Comparison of ENCODE assay signal across 24 cellular contexts in the genomic region with DNA sequence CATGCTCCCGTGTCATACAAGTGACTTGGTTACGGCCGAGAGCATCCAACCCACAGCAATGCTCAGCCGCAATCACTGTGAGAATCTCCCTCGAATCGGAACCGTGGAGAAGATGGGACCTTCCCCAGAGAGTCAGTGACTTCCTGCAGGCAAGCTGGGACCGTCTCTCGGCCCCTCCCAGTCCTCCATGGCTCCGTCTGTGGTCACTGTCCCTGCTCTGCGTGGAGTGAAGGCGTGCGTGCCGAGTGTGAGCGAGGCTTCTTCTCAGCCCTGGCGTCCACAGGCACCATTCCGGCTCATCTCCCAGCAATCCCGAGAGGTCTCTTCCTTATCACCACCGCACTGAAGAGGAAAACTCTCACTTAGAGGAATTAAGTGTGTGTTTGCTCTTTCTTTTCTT.
A peak's percentile ranks its signal among the peaks of the same experiment; 100 is the strongest.
DNase-seq lines count a peak whose midpoint lies in the region; ATAC-seq, FAIRE-seq and TF ChIP-seq lines count a peak whose summit lies in the region.
"Had no signal": no experiment of that assay in that cellular context is flagged by ENCODE, and none has a peak within 500 bp of the region (broad histone marks: within the 10 kb centered on the region; RNA-seq: fewer than 3 reads in every experiment).

No MANE protein-coding gene starts in this region.

- no peak overlapping the region for H3T11ph ChIP-seq in H9 (ENCODE audit: low read length)

- H3K23ac ChIP-seq in H9 (ENCODE audit: insufficient read length, low read depth, low read length) = no peak overlapping the region
- no peak overlapping the region for H3K23ac ChIP-seq in H1 (ENCODE audit: insufficient read length)

- no peaks in the 10 kb centered on the region for H3K79me1 ChIP-seq in H9 (ENCODE audit: insufficient read depth, low read depth, low read length, poor library complexity, severe bottlenecking)
- peaks cover 2% of the 10 kb centered on the region; the same call in 1 of the 2 replicates for H3K79me1 ChIP-seq in H1 (ENCODE audit: low read depth, low read length)

- no peaks in the 10 kb centered on the region for H3K79me2 ChIP-seq in H9 (ENCODE audit: insufficient read depth, low read length)
- H3K79me2 ChIP-seq in H1 (ENCODE audit: control insufficient read depth in 1 of 2, insufficient read depth in 2 of 2, low read length in 2 of 2) = no peaks in the 10 kb centered on the region

- no peak for TF ChIP-seq EP300 in H1 (IDR thresholded peaks at IDR 0.05; ENCODE audit: borderline replicate concordance in 1 of 2, low read depth in 2 of 2, low read length in 2 of 2)

- peaks cover 6 to 75% (median 28%) of the 10 kb centered on the region in 11 experiments; a peak in 18 of 22 replicates for H4K20me1 ChIP-seq in BLaER1 treated with 17β-estradiol and CSF1 and Interleukin-3, amounts not matched to agents 10 nM and 100 nM
- H4K20me1 ChIP-seq in H9 (ENCODE audit: control insufficient read depth, insufficient read depth, insufficient read length) = peaks cover 3% of the 10 kb centered on the region
- H4K20me1 ChIP-seq in H1 (replicated peaks in 1 of 2; ENCODE audit: control insufficient read depth in 1 of 2, insufficient read depth in 2 of 2, low read length in 2 of 2) = no peaks in the 10 kb centered on the region

- TF ChIP-seq RAD21 in H1 (IDR thresholded peaks at IDR 0.05 in 1 of 2, conservative IDR thresholded peaks at IDR 0.05 in 1 of 2; ENCODE audit: low read depth in 2 of 2, low read length in 2 of 2) = no peak

- H2BK120ac ChIP-seq in H9 (ENCODE audit: low read depth, low read length, poor library complexity, severe bottlenecking) (no peak overlapping the region), H1 (replicated peaks; ENCODE audit: low read depth, low read length) (no peak overlapping the region)

- H4K8ac ChIP-seq in H9 (replicated peaks; ENCODE audit: insufficient read length, low read depth, low read length) (no peak overlapping the region), H1 (ENCODE audit: extremely low read depth, insufficient read depth, low read length) (no peak overlapping the region; the same call in 1 of the 2 replicates)

- peak overlapping the region; percentile 32 to 69 (median 58) for H3K4me2 ChIP-seq in BLaER1 treated with 17β-estradiol and CSF1 and Interleukin-3, amounts not matched to agents 10 nM and 100 nM
- H3K4me2 ChIP-seq in H9 (ENCODE audit: insufficient read depth, insufficient read length, low read length) = no peak overlapping the region
- no peak overlapping the region for H3K4me2 ChIP-seq in H1 (ENCODE audit: insufficient read depth in 1 of 2, low read depth in 2 of 2, low read length in 2 of 2)
- H3K4me2 ChIP-seq: A549 had no signal

- H3K27me3 ChIP-seq in BLaER1 treated with 17β-estradiol and CSF1 and Interleukin-3, amounts not matched to agents 10 nM and 100 nM = no peaks in the 10 kb centered on the region
- H3K27me3 ChIP-seq in H9 (ENCODE audit: insufficient read depth, low read length) (no peaks in the 10 kb centered on the region), H1 (replicated peaks in 1 of 4; ENCODE audit: control insufficient read depth in 3 of 4, extremely low read depth in 1 of 4, insufficient read depth in 3 of 4, low read length in 3 of 4) (no peaks in the 10 kb centered on the region), psoas muscle (ENCODE audit: insufficient read depth in 3 of 3, low read length in 2 of 3) (no peaks in the 10 kb centered on the region), BE2C (no peaks in the 10 kb centered on the region)
- H3K27me3 ChIP-seq: MG63, SJSA1 had no signal

- no peak for FAIRE-seq in H1 (lab: Jason Lieb, UNC)
- FAIRE-seq: A549, GM12891, HTR-8/SVneo had no signal

- peak overlapping the region in 2 of 3 experiments; percentile 48 to 72; a peak in 3 of 7 replicates for H3K27ac Mint-ChIP-seq in H9

- H4K5ac ChIP-seq in H9 (ENCODE audit: insufficient read length, low read depth, low read length) (no peak overlapping the region), H1 (ENCODE audit: insufficient read length, low read depth, low read length) (no peak overlapping the region)

- no peak for TF ChIP-seq CTCF in H9 (conservative IDR thresholded peaks at IDR 0.05)
- no peak for TF ChIP-seq CTCF in H1 (IDR thresholded peaks at IDR 0.05; ENCODE audit: control extremely low read depth in 1 of 3, insufficient read depth in 1 of 3, low read depth in 1 of 3, low read length in 3 of 3)
- no peak for TF ChIP-seq CTCF in psoas muscle (IDR thresholded peaks at IDR 0.05)
- TF ChIP-seq CTCF in BE2C (IDR thresholded peaks at IDR 0.05; ENCODE audit: low read depth, low read length) = no peak

- H4K91ac ChIP-seq in H9 (ENCODE audit: insufficient read length, low read depth, low read length) = no peak overlapping the region
- no peak overlapping the region for H4K91ac ChIP-seq in H1 (replicated peaks; ENCODE audit: insufficient read length, low read length)

- no peaks in the 10 kb centered on the region for H3K9me3 ChIP-seq in BLaER1 treated with 17β-estradiol and CSF1 and Interleukin-3, amounts not matched to agents 10 nM and 100 nM (replicated peaks in 1 of 11)
- H3K9me3 ChIP-seq in H9 (ENCODE audit: control insufficient read depth, low read depth, low read length) = no peaks in the 10 kb centered on the region
- H3K9me3 ChIP-seq in H1 (ENCODE audit: insufficient read depth in 2 of 2, low read depth in 1 of 2, low read length in 1 of 2) = no peaks in the 10 kb centered on the region
- no peaks in the 10 kb centered on the region for H3K9me3 ChIP-seq in psoas muscle
- H3K9me3 ChIP-seq in BE2C = no peaks in the 10 kb centered on the region
- H3K9me3 ChIP-seq: A549, MG63, SJSA1 had no signal

- ATAC-seq in psoas muscle = no peak
- ATAC-seq in HG02623 (IDR thresholded peaks at IDR 0.05; ENCODE audit: unreplicated experiment) = no peak
- ATAC-seq in HG03378 (IDR thresholded peaks at IDR 0.05; ENCODE audit: unreplicated experiment) = no peak
- ATAC-seq: A549, PC-3 had no signal

- H2BK12ac ChIP-seq in H9 (ENCODE audit: insufficient read length, low read depth, low read length) (no peak overlapping the region), H1 (ENCODE audit: low read depth, low read length) (no peak overlapping the region)

- peaks cover 18 to 71% (median 52%) of the 10 kb centered on the region in 11 experiments; a peak in 20 of 22 replicates for H3K36me3 ChIP-seq in BLaER1 treated with 17β-estradiol and CSF1 and Interleukin-3, amounts not matched to agents 10 nM and 100 nM
- H3K36me3 ChIP-seq in H1 (ENCODE audit: control insufficient read depth in 2 of 4, insufficient read depth in 4 of 4, low read length in 3 of 4) (no peaks in the 10 kb centered on the region), psoas muscle (ENCODE audit: insufficient read depth in 1 of 2, low read depth in 1 of 2) (peaks cover 0 to 4% of the 10 kb centered on the region in 2 donors), BE2C (no peaks in the 10 kb centered on the region)

- H3K23me2 ChIP-seq in H9 (ENCODE audit: insufficient read length, low read depth, low read length, poor library complexity, severe bottlenecking) = no peaks in the 10 kb centered on the region
- H3K23me2 ChIP-seq in H1 (ENCODE audit: low read depth, low read length) = no peaks in the 10 kb centered on the region

- H2AFZ ChIP-seq in H9 (ENCODE audit: low read length) (no peak overlapping the region), H1 (ENCODE audit: low read length) (no peak overlapping the region)

- H3K4me3 ChIP-seq in BLaER1 treated with 17β-estradiol and CSF1 and Interleukin-3, amounts not matched to agents 10 nM and 100 nM = no peak overlapping the region
- H3K4me3 ChIP-seq in H1 (ENCODE audit: extremely low read depth in 1 of 4, insufficient read depth in 2 of 4, low read depth in 3 of 4, low read length in 4 of 4) (no peak overlapping the region), psoas muscle (no peak overlapping the region), BE2C (ENCODE audit: low read depth, low read length) (no peak overlapping the region)
- H3K4me3 ChIP-seq: A549, MG63, SJSA1 had no signal

- no peaks in the 10 kb centered on the region for H3K27me3 Mint-ChIP-seq in H9 (ENCODE audit: low read depth)

- H3K9me3 Mint-ChIP-seq in H9 = no peaks in the 10 kb centered on the region; a peak in 1 of 5 replicates
- H3K9me3 Mint-ChIP-seq: CD14-positive monocyte had no signal

- POLR2A ChIA-PET in H1 (lab: Charles Lee; ENCODE audit: partially characterized antibody) = no interaction called here

- CTCF ChIA-PET in H1 (lab: Charles Lee; ENCODE audit: partially characterized antibody) = interaction anchor here (1.2 kb wide), 1 partner anchor 9 kb away, joined by 3 read pairs; no protein-coding TSS in a partner anchor

- peaks cover 39 to 87% (median 79%) of the 10 kb centered on the region in 10 experiments for H3K4me1 ChIP-seq in BLaER1 treated with 17β-estradiol and CSF1 and Interleukin-3, amounts not matched to agents 10 nM and 100 nM
- peaks cover 12% of the 10 kb centered on the region; the same call in 1 of the 2 replicates for H3K4me1 ChIP-seq in H9 (ENCODE audit: insufficient read depth, low read length)
- peaks cover 4 to 14% (median 8%) of the 10 kb centered on the region in 4 experiments; a peak in 6 of 7 replicates for H3K4me1 ChIP-seq in H1 (replicated peaks in 1 of 4; ENCODE audit: control insufficient read depth in 3 of 4, insufficient read depth in 4 of 4, low read length in 3 of 4)
- H3K4me1 ChIP-seq in psoas muscle = peaks cover 20% of the 10 kb centered on the region
- H3K4me1 ChIP-seq in BE2C = peaks cover 3% of the 10 kb centered on the region; the same call in 1 of the 2 replicates

- DNase-seq in H9 (no peak), H1 (ENCODE audit: low read depth in 1 of 2, low spot score in 2 of 2) (no peak), psoas muscle (peak in 1 of 2 donors; percentile 32), BE2C (no peak)
- DNase-seq: AML-193, Calu3, DMS79 treated with DMSO at 0.1 percent for 48 hours, GF-D8, KG1, MG63, NCI-H1105 treated with DMSO at 0.1 percent for 48 hours, NCI-H2029, NCI-H446, NCI-H524 treated with DMSO at 0.1 percent for 48 hours, NCI-H774, PC-3 had no signal

- WGBS in H9 (ENCODE audit: extremely low coverage, insufficient read length, low lambda C conversion rate) = no CpG with 5 or more reads among the region's 19 CpGs
- 90% methylated on average over 19 of the region's 19 CpGs; no CpG with 5 or more reads in 1 of the 2 experiments for WGBS in H1 (ENCODE audit: extremely low coverage in 1 of 2, insufficient coverage in 1 of 2, insufficient read length in 1 of 2, insufficient replicate concordance in 2 of 2, low coverage in 1 of 2, low lambda C conversion rate in 2 of 2, missing lambda C conversion rate in 1 of 2), 2 experiments
- 84 to 88% (median 87%) methylated on average over 19 of the region's 19 CpGs for WGBS in psoas muscle, 3 donors

- H3K56ac ChIP-seq in H9 (ENCODE audit: insufficient read length, low read depth, low read length) (no peak overlapping the region), H1 (replicated peaks; ENCODE audit: insufficient read length, low read depth, low read length) (no peak overlapping the region)

- no peak for TF ChIP-seq POLR2A in H1 (IDR thresholded peaks at IDR 0.05; ENCODE audit: control extremely low read depth in 1 of 2, low read depth in 2 of 2, low read length in 2 of 2)

- no peak overlapping the region for H3K14ac ChIP-seq in H9 (ENCODE audit: insufficient read depth, low read length)
- H3K14ac ChIP-seq in H1 (ENCODE audit: insufficient read length) = no peak overlapping the region

- peaks cover 21 to 29% of the 10 kb centered on the region in 2 experiments for H3K4me1 Mint-ChIP-seq in H9

- H3K9ac ChIP-seq in BLaER1 treated with 17β-estradiol and CSF1 and Interleukin-3, amounts not matched to agents 10 nM and 100 nM = peak overlapping the region in 2 of 11 experiments; percentile 0 to 22; a peak in 2 of 22 replicates
- H3K9ac ChIP-seq in H9 (ENCODE audit: extremely low read depth, insufficient read length, low read length) (no peak overlapping the region), H1 (replicated peaks in 1 of 4; ENCODE audit: extremely low read depth in 1 of 4, low read depth in 3 of 4, low read length in 3 of 4) (no peak overlapping the region)

- H3K18ac ChIP-seq in H9 (ENCODE audit: insufficient read length, low read depth, low read length) (no peak overlapping the region), H1 (ENCODE audit: extremely low read depth, low read length) (no peak overlapping the region)

- H2BK15ac ChIP-seq in H9 (ENCODE audit: low read depth, low read length) (no peak overlapping the region), H1 (ENCODE audit: low read length) (peak overlapping the region; percentile 76; the same call in 1 of the 2 replicates)

- H2BK20ac ChIP-seq in H9 (ENCODE audit: low read depth, low read length, poor library complexity, severe bottlenecking) (no peak overlapping the region), H1 (ENCODE audit: low read length) (no peak overlapping the region)

- H3K4ac ChIP-seq in H9 (ENCODE audit: low read depth, low read length) = no peak overlapping the region
- H3K4ac ChIP-seq in H1 (replicated peaks; ENCODE audit: insufficient read length, low read depth, low read length) = no peak overlapping the region

- H3K27ac ChIP-seq in BLaER1 treated with 17β-estradiol and CSF1 and Interleukin-3, amounts not matched to agents 10 nM and 100 nM = peak overlapping the region in 7 of 11 experiments; percentile 8 to 44 (median 23); a peak in 9 of 22 replicates
- no peak overlapping the region for H3K27ac ChIP-seq in H9 (ENCODE audit: insufficient read length, low read depth, low read length)
- no peak overlapping the region for H3K27ac ChIP-seq in H1 (ENCODE audit: low read depth, low read length)
- peak overlapping the region; percentile 23 for H3K27ac ChIP-seq in psoas muscle
- H3K27ac ChIP-seq: A549, SJSA1 had no signal

- no peaks in the 10 kb centered on the region for H3K36me3 Mint-ChIP-seq in H9 (ENCODE audit: insufficient read depth in 1 of 3, low read depth in 3 of 3)

- H2AK5ac ChIP-seq in H9 (ENCODE audit: insufficient read length, low read length) (no peak overlapping the region), H1 (ENCODE audit: low read depth, low read length) (no peak overlapping the region)

- no peak overlapping the region for H2BK5ac ChIP-seq in H9 (ENCODE audit: insufficient read length, low read length)
- no peak overlapping the region; the same call in 1 of the 2 replicates for H2BK5ac ChIP-seq in H1 (ENCODE audit: low read depth, low read length)

- intact Hi-C loops in psoas muscle (cut with DNase I) = no loop called here

- no peak overlapping the region for H3K4me3 Mint-ChIP-seq in H9
- H3K4me3 Mint-ChIP-seq: CD14-positive monocyte had no signal

Comparison
In these comparisons a context has a peak if more than half of its experiments do, and no peak if none do; other contexts are left out.
1. H3K27ac ChIP-seq: peak in BLaER1 treated with 17β-estradiol and CSF1 and Interleukin-3, amounts not matched to agents 10 nM and 100 nM (7 of 11) and psoas muscle (single experiment); none in H9 (single experiment) and H1 (single experiment).
2. H3K4me2 ChIP-seq: peak in BLaER1 treated with 17β-estradiol and CSF1 and Interleukin-3, amounts not matched to agents 10 nM and 100 nM (11 of 11); none in H9 (single experiment) and H1 (0 of 2).